32 cellular contexts compared by ENCODE assay signal in genomic region chr16:27195068-27195741, GRCh38. TPM values are rescaled to one million over a fixed set of nuclear protein-coding genes. Genes with fewer than 3 reads are reported as not detected.
DNase-seq lines count a peak whose midpoint lies in the region; ATAC-seq, FAIRE-seq and TF ChIP-seq lines count a peak whose summit lies in the region.
"Had no signal": no experiment of that assay in that cellular context is flagged by ENCODE, and none has a peak within 500 bp of the region (broad histone marks: within the 10 kb centered on the region; RNA-seq: fewer than 3 reads in every experiment).

No MANE protein-coding gene starts in this region.

- WGBS in mammary epithelial cell (ENCODE audit: low coverage, missing lambda C conversion rate): 22% methylated on average over 6 of the region's 6 CpGs
- 84 to 95% (median 91%) methylated on average over 6 of the region's 6 CpGs for WGBS in small intestine, 3 donors

- dilution Hi-C loops in mammary epithelial cell (cut with HindIII; ENCODE audit: low sequenced_read_pairs): no loop called here

- H3K27ac ChIP-seq in C4-2B (0 out of 2 replicates have a peak overlapping the region, but pooled peaks have one; percentile 50), mammary epithelial cell (ENCODE audit: insufficient read depth, low read depth, low read length) (no peak overlapping the region), lower lobe of right lung (no peak overlapping the region), small intestine (ENCODE audit: low read depth in 1 of 2, low read length in 1 of 2) (no peak overlapping the region)
- H3K27ac ChIP-seq in CD8-positive, alpha-beta T cell (ENCODE audit: low read depth, low read length): peak overlapping the region; percentile 53
- H3K27ac ChIP-seq: ascending aorta, coronary artery, esophagus muscularis mucosa, psoas muscle, SJCRH30 had no signal

- ATAC-seq in CD8-positive, alpha-beta T cell: no peak
- ATAC-seq in lower lobe of right lung: no peak
- ATAC-seq in HG03159 (IDR thresholded peaks at IDR 0.05; ENCODE audit: unreplicated experiment): no peak
- ATAC-seq: heart left ventricle, psoas muscle, sciatic nerve had no signal

- BruUV-seq in mammary epithelial cell (replicated peaks; lab: Mats Ljungman, UMichigan): no TSS peak

- H3K4me2 ChIP-seq in mammary epithelial cell (ENCODE audit: insufficient read depth, low read depth, low read length): no peak overlapping the region

- peaks cover 62% of the 10 kb centered on the region for H3K4me1 Mint-ChIP-seq in CD8-positive, alpha-beta T cell (ENCODE audit: low read depth)

- no peaks in the 10 kb centered on the region for H3K36me3 ChIP-seq in CD8-positive, alpha-beta T cell (ENCODE audit: insufficient read depth, low read length)
- H3K36me3 ChIP-seq in mammary epithelial cell (ENCODE audit: insufficient read depth, low read length) (no peaks in the 10 kb centered on the region), lower lobe of right lung (no peaks in the 10 kb centered on the region), small intestine (ENCODE audit: control insufficient read depth in 2 of 2, insufficient read depth in 2 of 2, low read length in 2 of 2) (no peaks in the 10 kb centered on the region)
- H3K36me3 ChIP-seq: ascending aorta, esophagus muscularis mucosa, heart left ventricle, SJCRH30 had no signal

- peak overlapping the region; percentile 69 for H2AFZ ChIP-seq in mammary epithelial cell (ENCODE audit: low read depth, low read length)

- CTCF ChIA-PET in CD8-positive, alpha-beta T cell (lab: Charles Lee): interaction anchor here (1.2 to 5.6 kb wide), 6 partner anchors 15 to 173 kb away, joined by 3 to 59 read pairs (median 8); no protein-coding TSS in a partner anchor
- CTCF ChIA-PET in mammary epithelial cell (lab: Charles Lee; ENCODE audit: low non-redundant PET): no interaction called here

- no peaks in the 10 kb centered on the region for H3K9me3 Mint-ChIP-seq in CD8-positive, alpha-beta T cell
- H3K9me3 Mint-ChIP-seq: activated naive CD8-positive, alpha-beta T cell treated with anti-CD3 and anti-CD28 coated beads, Interleukin-2, amount 10 ng/mL, durations not matched to agents 7 days and 5 days; HFFc6; natural killer cell had no signal

- TF ChIP-seq CTCF in C4-2B (conservative IDR thresholded peaks at IDR 0.05) (no peak), mammary epithelial cell (conservative IDR thresholded peaks at IDR 0.05 in 1 of 2, IDR thresholded peaks at IDR 0.05 in 1 of 2; ENCODE audit: extremely low read depth in 1 of 2, insufficient read depth in 1 of 2, low read depth in 1 of 2, low read length in 2 of 2) (peak in 1 of 2 donors; percentile 15), lower lobe of right lung (IDR thresholded peaks at IDR 0.05) (no peak)
- no peak for TF ChIP-seq CTCF in CD8-positive, alpha-beta T cell (IDR thresholded peaks at IDR 0.05)

- no peak overlapping the region for H3K9ac ChIP-seq in mammary epithelial cell (ENCODE audit: insufficient read depth, low read length)

- no peaks in the 10 kb centered on the region for H3K36me3 Mint-ChIP-seq in CD8-positive, alpha-beta T cell
- H3K36me3 Mint-ChIP-seq: CD14-positive monocyte, natural killer cell had no signal

- no peaks in the 10 kb centered on the region for H3K79me2 ChIP-seq in mammary epithelial cell (ENCODE audit: insufficient read depth, low read length)

- in situ Hi-C loops in mammary epithelial cell (cut with MboI; ENCODE audit: low sequenced_read_pairs in 2 of 2): no loop called here

- H3K27ac Mint-ChIP-seq in CD8-positive, alpha-beta T cell: peak overlapping the region; percentile 98
- H3K27ac Mint-ChIP-seq: activated T-helper 2 cell treated with anti-CD3 and anti-CD28 coated beads, Interferon-gamma antibody, Interleukin-2, Interleukin-4, amounts not matched to agents 10 μg/mL and 5 μg/mL and 100 μg/mL, durations not matched to agents 14 hours and 24 hours and 36 hours; HFFc6; IgD-negative memory B cell; natural killer cell had no signal

- no peak for DNase-seq in CD8-positive, alpha-beta T cell
- peak; percentile 72 for DNase-seq in mammary epithelial cell
- DNase-seq in lower lobe of right lung: peak; percentile 35
- no peak for DNase-seq in small intestine
- no peak for DNase-seq in iPS-NIHi7 (ENCODE audit: extremely low spot score)
- DNase-seq: activated naive CD8-positive, alpha-beta T cell treated with anti-CD3 and anti-CD28 coated beads, Interleukin-2, amount 10 ng/mL, durations not matched to agents 7 days and 5 days; EL; foreskin melanocyte; GOT3; heart left ventricle; HFFc6; kidney; natural killer cell; NCI-H1048; NCI-H446; NCI-H82; nucleus accumbens; psoas muscle; SJCRH30; stimulated activated CD4-positive, alpha-beta T cell treated with anti-CD3 and anti-CD28 coated beads, Interleukin-12 subunit alpha, Interleukin-12 subunit beta, amount 100 ng/mL, for 4 hours; stimulated activated CD4-positive, alpha-beta T cell treated with anti-CD3 and anti-CD28 coated beads, Interleukin-4, amount 100 ng/mL, for 1 hour had no signal

- peak overlapping the region; percentile 18 for H3K4me3 ChIP-seq in CD8-positive, alpha-beta T cell (ENCODE audit: low read depth, low read length)
- H3K4me3 ChIP-seq in mammary epithelial cell (replicated peaks in 1 of 3; ENCODE audit: insufficient read depth in 1 of 3, low read depth in 2 of 3, low read length in 3 of 3) (no peak overlapping the region), lower lobe of right lung (no peak overlapping the region), small intestine (ENCODE audit: low read depth in 1 of 2, low read length in 2 of 2) (no peak overlapping the region)
- H3K4me3 ChIP-seq: ascending aorta, coronary artery, esophagus muscularis mucosa, heart left ventricle, psoas muscle, SJCRH30 had no signal

- no peaks in the 10 kb centered on the region for H3K9me3 ChIP-seq in CD8-positive, alpha-beta T cell (ENCODE audit: low read length)
- H3K9me3 ChIP-seq in mammary epithelial cell (replicated peaks; ENCODE audit: insufficient read depth, low read length) (no peaks in the 10 kb centered on the region), lower lobe of right lung (no peaks in the 10 kb centered on the region), small intestine (ENCODE audit: control insufficient read depth, low read depth) (no peaks in the 10 kb centered on the region)
- H3K9me3 ChIP-seq: ascending aorta, esophagus muscularis mucosa, heart left ventricle, psoas muscle, SJCRH30 had no signal

- peaks cover 62% of the 10 kb centered on the region for H3K4me1 ChIP-seq in CD8-positive, alpha-beta T cell (ENCODE audit: insufficient read depth, low read length)
- H3K4me1 ChIP-seq in mammary epithelial cell (ENCODE audit: insufficient read depth, low read length): peaks cover 21% of the 10 kb centered on the region
- peaks cover 4% of the 10 kb centered on the region for H3K4me1 ChIP-seq in lower lobe of right lung
- peaks cover 0 to 5% of the 10 kb centered on the region in 2 donors for H3K4me1 ChIP-seq in small intestine (ENCODE audit: control insufficient read depth in 2 of 2, insufficient read depth in 1 of 2, low read depth in 1 of 2, low read length in 1 of 2)
- H3K4me1 ChIP-seq: ascending aorta, esophagus muscularis mucosa, psoas muscle had no signal

- H3K27me3 ChIP-seq in CD8-positive, alpha-beta T cell (ENCODE audit: insufficient read depth, low read length): no peaks in the 10 kb centered on the region
- H3K27me3 ChIP-seq in mammary epithelial cell (ENCODE audit: insufficient read depth, low read length): no peaks in the 10 kb centered on the region
- H3K27me3 ChIP-seq in lower lobe of right lung (ENCODE audit: low read depth): no peaks in the 10 kb centered on the region
- no peaks in the 10 kb centered on the region for H3K27me3 ChIP-seq in small intestine (ENCODE audit: control insufficient read depth in 2 of 2, insufficient read depth in 2 of 2, low read length in 2 of 2)
- H3K27me3 ChIP-seq: ascending aorta, SJCRH30 had no signal

- no peaks in the 10 kb centered on the region for H3K27me3 Mint-ChIP-seq in CD8-positive, alpha-beta T cell (ENCODE audit: low read depth)
- H3K27me3 Mint-ChIP-seq: activated naive CD8-positive, alpha-beta T cell treated with anti-CD3 and anti-CD28 coated beads, Interleukin-2, amount 10 ng/mL, durations not matched to agents 7 days and 5 days had no signal

- intact Hi-C loops in CD8-positive, alpha-beta T cell (cut with DNase I, micrococcal nuclease): no loop called here
- intact Hi-C loops in mammary epithelial cell (cut with micrococcal nuclease) (loop anchor here (2.0 kb wide), 1 partner anchor 14 kb away; no protein-coding TSS in a partner anchor), lower lobe of right lung (cut with DNase I) (no loop called here)

- no peak for FAIRE-seq in small intestine (lab: Jason Lieb, UNC)
- FAIRE-seq: GM19239, kidney, RCC 7860 had no signal

- no peaks in the 10 kb centered on the region for H4K20me1 ChIP-seq in mammary epithelial cell (ENCODE audit: insufficient read depth, low read length)

- POLR2A ChIA-PET in CD8-positive, alpha-beta T cell (lab: Charles Lee): interaction anchor here (0.9 to 1.9 kb wide), 6 partner anchors 11 to 243 kb away, joined by 3 to 8 read pairs (median 4); no protein-coding TSS in a partner anchor

- H3K4me3 Mint-ChIP-seq in CD8-positive, alpha-beta T cell: no peak overlapping the region
- H3K4me3 Mint-ChIP-seq: CD14-positive monocyte, HFFc6, IgD-negative memory B cell, natural killer cell had no signal

RNA-seq across cellular contexts. Expression of gene KDM8, which starts 8.1 kb away (rescaled TPM):
- total RNA-seq in CD8-positive, alpha-beta T cell: 10 to 100 TPM; 17.6 to 22.6 TPM
- 1 to 10 TPM; 2.8 to 4.0 TPM for total RNA-seq in mammary epithelial cell
- polyA plus RNA-seq in mammary epithelial cell: 2.3 TPM
- 1.6 TPM for polyA minus RNA-seq in mammary epithelial cell
- 8.6 TPM for total RNA-seq in lower lobe of right lung
- polyA plus RNA-seq in small intestine: 100 to 1,000 TPM in 1 of 3 donors, 10 to 100 TPM in 1, 1 to 10 TPM in 1; 8.7 to 117 (median 67.6) TPM

Comparison
In these comparisons a context has a peak if more than half of its experiments do, and no peak if none do; other contexts are left out.
1. H3K27ac ChIP-seq: peak in C4-2B (single experiment) and CD8-positive, alpha-beta T cell (single experiment); none in mammary epithelial cell (single experiment), lower lobe of right lung (single experiment) and small intestine (0 of 2).
2. DNase-seq: peak in mammary epithelial cell (single experiment) and lower lobe of right lung (single experiment); none in CD8-positive, alpha-beta T cell (0 of 7), small intestine (single experiment) and iPS-NIHi7 (single experiment).